ENCODE assay signal across 8 cellular contexts in the genomic region with DNA sequence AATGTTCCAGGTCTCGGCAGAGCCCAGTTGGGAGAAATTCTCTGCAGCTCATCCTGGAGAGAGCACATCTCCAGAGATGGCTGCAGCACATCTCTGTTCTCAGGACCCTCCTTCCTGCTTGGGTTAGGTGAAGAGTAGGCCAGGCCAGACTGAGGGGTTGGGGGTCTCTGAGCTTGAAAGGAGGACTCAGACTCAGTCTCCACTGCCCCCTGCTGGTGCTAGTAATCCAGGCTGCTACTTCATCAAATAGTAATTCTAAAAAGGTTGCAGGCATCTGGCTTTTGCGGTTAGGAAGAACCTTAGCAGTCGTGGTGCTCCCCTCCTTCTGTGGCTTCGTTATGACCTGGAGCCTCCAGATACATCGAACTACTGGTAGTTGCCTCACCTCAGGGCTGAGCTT. TPM values are rescaled to one million over a fixed set of nuclear protein-coding genes. Genes with fewer than 3 reads are reported as not detected.
A peak's percentile ranks its signal among the peaks of the same experiment; 100 is the strongest.
DNase-seq lines count a peak whose midpoint lies in the region; ATAC-seq and TF ChIP-seq lines count a peak whose summit lies in the region.

No MANE protein-coding gene starts in this region.

- no peak overlapping the region for H2BK12ac ChIP-seq in H9 (ENCODE audit: insufficient read length, low read depth, low read length)

- no peaks in the 10 kb centered on the region; the same call in 1 of the 2 replicates for H3K4me1 ChIP-seq in H9 (ENCODE audit: insufficient read depth, low read length)
- H3K4me1 ChIP-seq in vagina = peaks cover 55% of the 10 kb centered on the region

- H2BK5ac ChIP-seq in H9 (ENCODE audit: insufficient read length, low read length) = no peak overlapping the region

- H3K56ac ChIP-seq in H9 (ENCODE audit: insufficient read length, low read depth, low read length) = no peak overlapping the region

- H3K36me3 Mint-ChIP-seq in H9 (ENCODE audit: insufficient read depth in 1 of 3, low read depth in 3 of 3) = peaks cover 8 to 19% (median 18%) of the 10 kb centered on the region in 3 experiments; a peak in 6 of 7 replicates
- no peaks in the 10 kb centered on the region for H3K36me3 Mint-ChIP-seq in activated CD4-positive, alpha-beta memory T cell treated with anti-CD3 and anti-CD28 coated beads for 36 hours

- H3K9me3 ChIP-seq in H9 (ENCODE audit: control insufficient read depth, low read depth, low read length) (no peaks in the 10 kb centered on the region), vagina (no peaks in the 10 kb centered on the region)

- no peak overlapping the region for H3K4me3 Mint-ChIP-seq in H9
- H3K4me3 Mint-ChIP-seq in activated CD4-positive, alpha-beta memory T cell treated with anti-CD3 and anti-CD28 coated beads for 36 hours = no peak overlapping the region

- H2BK15ac ChIP-seq in H9 (ENCODE audit: low read depth, low read length) = no peak overlapping the region

- H3K9ac ChIP-seq in H9 (ENCODE audit: extremely low read depth, insufficient read length, low read length) = no peak overlapping the region

- no peak for ATAC-seq in HG03521 (IDR thresholded peaks at IDR 0.05; ENCODE audit: unreplicated experiment)
- ATAC-seq in GM18519 (IDR thresholded peaks at IDR 0.05; ENCODE audit: low FRiP score, unreplicated experiment) = no peak
- ATAC-seq in GM19023 (IDR thresholded peaks at IDR 0.05; ENCODE audit: unreplicated experiment) = no peak

- H4K5ac ChIP-seq in H9 (ENCODE audit: insufficient read length, low read depth, low read length) = no peak overlapping the region

- H4K20me1 ChIP-seq in H9 (ENCODE audit: control insufficient read depth, insufficient read depth, insufficient read length) = no peaks in the 10 kb centered on the region

- TF ChIP-seq CTCF in BJ (IDR thresholded peaks at IDR 0.05; ENCODE audit: insufficient read depth, low read depth, low read length) (peak; percentile 77), H9 (conservative IDR thresholded peaks at IDR 0.05) (peak; percentile 82), vagina (IDR thresholded peaks at IDR 0.05) (peak in 2 of 3 experiments; percentile 16 to 51)

- peaks cover 0 to 2% of the 10 kb centered on the region in 2 experiments; a peak in 1 of 5 replicates for H3K9me3 Mint-ChIP-seq in H9
- H3K9me3 Mint-ChIP-seq in activated CD4-positive, alpha-beta memory T cell treated with anti-CD3 and anti-CD28 coated beads for 36 hours = no peaks in the 10 kb centered on the region

- CTCF ChIA-PET in BJ (lab: Yijun Ruan, JAX) = interaction anchor here (0.7 to 21.3 kb wide), 28 partner anchors 8 to 409 kb away, joined by 3 to 710 read pairs (median 5); a partner anchor contains a TSS
- CTCF ChIA-PET in activated CD4-positive, alpha-beta memory T cell treated with anti-CD3 and anti-CD28 coated beads for 36 hours (lab: Charles Lee) = interaction anchor here (0.9 to 17.8 kb wide), 15 partner anchors 11 to 104 kb away, joined by 3 to 437 read pairs (median 5); a partner anchor contains a TSS

- no peaks in the 10 kb centered on the region for H3K27me3 ChIP-seq in BJ (ENCODE audit: control insufficient read depth, insufficient read depth, low read length)
- H3K27me3 ChIP-seq in H9 (ENCODE audit: insufficient read depth, low read length) = no peaks in the 10 kb centered on the region
- H3K27me3 ChIP-seq in vagina = no peaks in the 10 kb centered on the region

- H3K79me1 ChIP-seq in H9 (ENCODE audit: insufficient read depth, low read depth, low read length, poor library complexity, severe bottlenecking) = no peaks in the 10 kb centered on the region

- intact Hi-C loops in activated CD4-positive, alpha-beta memory T cell treated with anti-CD3 and anti-CD28 coated beads for 36 hours (cut with micrococcal nuclease) = loop anchor here (2.0 kb wide), 1 partner anchor 58 kb away; no protein-coding TSS in a partner anchor
- intact Hi-C loops in vagina (cut with DNase I) = no loop called here

- no peak overlapping the region for H3K27ac Mint-ChIP-seq in H9
- H3K27ac Mint-ChIP-seq in activated CD4-positive, alpha-beta memory T cell treated with anti-CD3 and anti-CD28 coated beads for 36 hours = no peak overlapping the region

- H3K4me2 ChIP-seq in H9 (ENCODE audit: insufficient read depth, insufficient read length, low read length) = no peak overlapping the region

- peaks cover 17 to 20% of the 10 kb centered on the region in 2 experiments for H3K4me1 Mint-ChIP-seq in H9
- H3K4me1 Mint-ChIP-seq in activated CD4-positive, alpha-beta memory T cell treated with anti-CD3 and anti-CD28 coated beads for 36 hours (ENCODE audit: low read depth) = no peaks in the 10 kb centered on the region

- H3K23ac ChIP-seq in H9 (ENCODE audit: insufficient read length, low read depth, low read length) = no peak overlapping the region

- H3K4ac ChIP-seq in H9 (ENCODE audit: low read depth, low read length) = no peak overlapping the region

- H4K91ac ChIP-seq in H9 (ENCODE audit: insufficient read length, low read depth, low read length) = no peak overlapping the region

- no peak overlapping the region for H4K8ac ChIP-seq in H9 (replicated peaks; ENCODE audit: insufficient read length, low read depth, low read length)

- no peak overlapping the region for H3K27ac ChIP-seq in H9 (ENCODE audit: insufficient read length, low read depth, low read length)
- no peak overlapping the region for H3K27ac ChIP-seq in vagina

- H2AK5ac ChIP-seq in H9 (ENCODE audit: insufficient read length, low read length) = no peak overlapping the region

- POLR2A ChIA-PET in BJ (lab: Charles Lee) = no interaction called here
- POLR2A ChIA-PET in activated CD4-positive, alpha-beta memory T cell treated with anti-CD3 and anti-CD28 coated beads for 36 hours (lab: Charles Lee) = no interaction called here

- no peak overlapping the region for H2BK120ac ChIP-seq in H9 (ENCODE audit: low read depth, low read length, poor library complexity, severe bottlenecking)

- no peaks in the 10 kb centered on the region for H3K23me2 ChIP-seq in H9 (ENCODE audit: insufficient read length, low read depth, low read length, poor library complexity, severe bottlenecking)

- H3K4me3 ChIP-seq in BJ (ENCODE audit: low read depth, low read length) (no peak overlapping the region), vagina (no peak overlapping the region)

- H3K27me3 Mint-ChIP-seq in H9 (ENCODE audit: low read depth) = no peaks in the 10 kb centered on the region; the same call in 1 of the 2 replicates
- H3K27me3 Mint-ChIP-seq in activated CD4-positive, alpha-beta memory T cell treated with anti-CD3 and anti-CD28 coated beads for 36 hours = peaks cover 3% of the 10 kb centered on the region

- H2BK20ac ChIP-seq in H9 (ENCODE audit: low read depth, low read length, poor library complexity, severe bottlenecking) = no peak overlapping the region

- H3T11ph ChIP-seq in H9 (ENCODE audit: low read length) = no peak overlapping the region

- peaks cover 8% of the 10 kb centered on the region; the same call in 1 of the 2 replicates for H3K36me3 ChIP-seq in BJ (ENCODE audit: control insufficient read depth, insufficient read depth, low read length)
- H3K36me3 ChIP-seq in vagina = peaks cover 0 to 5% of the 10 kb centered on the region in 2 donors

- no peak for DNase-seq in BJ (ENCODE audit: low read depth)
- peak; percentile 80 for DNase-seq in H9
- DNase-seq in activated CD4-positive, alpha-beta memory T cell treated with anti-CD3 and anti-CD28 coated beads for 36 hours = peak; percentile 46
- peak; percentile 82 for DNase-seq in islet precursor cell
- DNase-seq in vagina (ENCODE audit: extremely low spot score in 2 of 2) = no peak

- no peak overlapping the region for H3K18ac ChIP-seq in H9 (ENCODE audit: insufficient read length, low read depth, low read length)

- WGBS in H9 (ENCODE audit: extremely low coverage, insufficient read length, low lambda C conversion rate) = no CpG with 5 or more reads among the region's 5 CpGs

- no peak overlapping the region for H2AFZ ChIP-seq in H9 (ENCODE audit: low read length)

- H3K79me2 ChIP-seq in H9 (ENCODE audit: insufficient read depth, low read length) = no peaks in the 10 kb centered on the region

- no peak overlapping the region for H3K14ac ChIP-seq in H9 (ENCODE audit: insufficient read depth, low read length)

- TF ChIP-seq POLR2A in vagina (IDR thresholded peaks at IDR 0.05) = no peak

RNA-seq across cellular contexts. Expression of a gene that starts 9.7 kb away (rescaled TPM):
- polyA plus RNA-seq in BJ (2011; rRNA removed) = 9.8 and 11.8 TPM in 2 replicates
- 7.0 and 8.1 TPM in 2 replicates for polyA minus RNA-seq in BJ (2011; rRNA and poly(A)+ RNA removed)
- total RNA-seq in H9 (2021) (14.8 and 14.9 TPM in 2 replicates), vagina (13.5 TPM)
- total RNA-seq in activated CD4-positive, alpha-beta memory T cell treated with anti-CD3 and anti-CD28 coated beads for 36 hours = under 1 TPM; 0.36 to 0.58 TPM

Comparison
In these comparisons a context has a peak if more than half of its experiments do, and no peak if none do; other contexts are left out.
1. DNase-seq: peak in H9 (single experiment), activated CD4-positive, alpha-beta memory T cell treated with anti-CD3 and anti-CD28 coated beads for 36 hours (single experiment) and islet precursor cell (single experiment); none in BJ (single experiment) and vagina (0 of 2).
2. Peak in every context shown above with its lines, with median percentiles within 50 percentile points of each other: CTCF ChIP-seq.